18 cellular contexts compared by ENCODE assay signal in genomic region chr18:62834715-62835114, GRCh38.
DNase-seq lines count a peak whose midpoint lies in the region; ATAC-seq, FAIRE-seq and TF ChIP-seq lines count a peak whose summit lies in the region.
"Had no signal": no experiment of that assay in that cellular context is flagged by ENCODE, and none has a peak within 500 bp of the region (broad histone marks: within the 10 kb centered on the region; RNA-seq: fewer than 3 reads in every experiment).

No MANE protein-coding gene starts in this region.

- H3K4me3 Mint-ChIP-seq in WTC11, result no peak overlapping the region
- no peak overlapping the region for H3K4me3 Mint-ChIP-seq in nephron progenitor cell
- H3K4me3 Mint-ChIP-seq: CD4-positive, CD25-positive, alpha-beta regulatory T cell; HFFc6 had no signal

- H2AFZ ChIP-seq in HepG2 (ENCODE audit: low read length), result no peak overlapping the region
- H2AFZ ChIP-seq: GM23248 had no signal

- no TSS peak for BruUV-seq in HepG2 (replicated peaks; lab: Mats Ljungman, UMichigan)

- TF ChIP-seq EP300 in HepG2 (IDR thresholded peaks at IDR 0.05; ENCODE audit: low read depth in 2 of 2, low read length in 2 of 2) (no peak), HepG2 (CRISPR knock-in tag; IDR thresholded peaks at IDR 0.05; ENCODE audit: borderline replicate concordance) (no peak)

- no peak for FAIRE-seq in HepG2 (lab: Jason Lieb, UNC)
- FAIRE-seq: HTR-8/SVneo had no signal

- DNase-seq in HepG2 (ENCODE audit: low spot score), result no peak
- DNase-seq in right lobe of liver, result no peak
- no peak for DNase-seq in WTC11 (ENCODE audit: low spot score)
- DNase-seq in nephron progenitor cell, result no peak
- DNase-seq in prostate gland (ENCODE audit: low spot score), result no peak
- DNase-seq in Peyer's patch, result no peak
- no peak for DNase-seq in NOMO-1 treated with DMSO at 0.1 percent for 48 hours (lab: John Stamatoyannopoulos, UW; ENCODE audit: unreplicated experiment)
- DNase-seq: 8988T; ACHN; CD4-positive, CD25-positive, alpha-beta regulatory T cell; DMS53; GF-D8; GM23248; HFFc6; KG1 had no signal

- H3K36me3 Mint-ChIP-seq in WTC11, result peaks cover 11% of the 10 kb centered on the region
- H3K36me3 Mint-ChIP-seq in nephron progenitor cell (ENCODE audit: low read depth), result peaks cover 50% of the 10 kb centered on the region

- TF ChIP-seq RAD21 in HepG2 (CRISPR knock-in tag; IDR thresholded peaks at IDR 0.05), result no peak

- peaks cover 4 to 22% of the 10 kb centered on the region in 2 experiments; a peak in 3 of 5 replicates for H3K36me3 ChIP-seq in HepG2 (replicated peaks in 1 of 2; ENCODE audit: control insufficient read depth in 1 of 2, insufficient read depth in 2 of 2, low read length in 2 of 2)
- no peaks in the 10 kb centered on the region for H3K36me3 ChIP-seq in right lobe of liver
- H3K36me3 ChIP-seq in prostate gland, result no peaks in the 10 kb centered on the region
- peaks cover 0 to 8% (median 0%) of the 10 kb centered on the region in 3 donors for H3K36me3 ChIP-seq in Peyer's patch
- H3K36me3 ChIP-seq: HAP-1 had no signal

- H3K27ac ChIP-seq in HepG2 (ENCODE audit: extremely low read length, insufficient read depth, low read length), result no peak overlapping the region
- no peak overlapping the region for H3K27ac ChIP-seq in right lobe of liver
- no peak overlapping the region for H3K27ac ChIP-seq in prostate gland
- H3K27ac ChIP-seq in Peyer's patch, result no peak overlapping the region
- H3K27ac ChIP-seq: BLaER1 treated with 17β-estradiol and CSF1 and Interleukin-3, amounts not matched to agents 10 nM and 100 nM; GM23248 had no signal

- no peak for TF ChIP-seq CTCF in HepG2 (CRISPR knock-in tag; IDR thresholded peaks at IDR 0.05)
- no peak for TF ChIP-seq CTCF in right lobe of liver (IDR thresholded peaks at IDR 0.05)
- no peak for TF ChIP-seq CTCF in WTC11 (IDR thresholded peaks at IDR 0.05)
- TF ChIP-seq CTCF in nephron progenitor cell (IDR thresholded peaks at IDR 0.05), result no peak
- TF ChIP-seq CTCF in prostate gland (IDR thresholded peaks at IDR 0.05), result no peak
- no peak for TF ChIP-seq CTCF in Peyer's patch (IDR thresholded peaks at IDR 0.05)

- ATAC-seq in HepG2 (no peak), right lobe of liver (no peak), WTC11 (no peak)

- H3K27me3 ChIP-seq in HepG2 (ENCODE audit: control insufficient read depth in 1 of 2, insufficient read depth in 2 of 2, low read length in 2 of 2), result no peaks in the 10 kb centered on the region
- no peaks in the 10 kb centered on the region for H3K27me3 ChIP-seq in right lobe of liver
- H3K27me3 ChIP-seq in prostate gland (replicated peaks; ENCODE audit: insufficient read depth), result no peaks in the 10 kb centered on the region
- H3K27me3 ChIP-seq in Peyer's patch, result no peaks in the 10 kb centered on the region
- H3K27me3 ChIP-seq: BLaER1 treated with 17β-estradiol and CSF1 and Interleukin-3, amounts not matched to agents 10 nM and 100 nM had no signal

- in situ Hi-C loops in HepG2 (cut with HindIII; ENCODE audit: extremely low pct_ligation_motif_present, low pct_unique_long_range_greater_than_20kb), result no loop called here

- H3K79me2 ChIP-seq in HepG2 (ENCODE audit: insufficient read depth, low read length), result peaks cover 36% of the 10 kb centered on the region

- 89% methylated on average over 4 of the region's 4 CpGs for WGBS in HepG2 (ENCODE audit: low lambda C conversion rate)
- 49% methylated on average over 4 of the region's 4 CpGs for WGBS in right lobe of liver (ENCODE audit: insufficient coverage, low coverage, low lambda C conversion rate, missing lambda C conversion rate)
- 65% methylated on average over 4 of the region's 4 CpGs for WGBS in prostate gland

- TF ChIP-seq POLR2A in HepG2 (IDR thresholded peaks at IDR 0.05; ENCODE audit: insufficient read depth in 1 of 2, low read depth in 2 of 2, low read length in 2 of 2), result no peak
- no peak for TF ChIP-seq POLR2A in right lobe of liver (IDR thresholded peaks at IDR 0.05)
- TF ChIP-seq POLR2A in prostate gland (IDR thresholded peaks at IDR 0.05), result no peak
- no peak for TF ChIP-seq POLR2A in Peyer's patch (IDR thresholded peaks at IDR 0.05)

- CTCF ChIA-PET in HepG2 (lab: Yijun Ruan, JAX; ENCODE audit: low intra/inter-chr PET ratio, low total read pairs), result no interaction called here
- CTCF ChIA-PET in WTC11 (lab: Charles Lee), result no interaction called here

- H3K9me3 ChIP-seq in HepG2 (ENCODE audit: low read length) (no peaks in the 10 kb centered on the region), right lobe of liver (no peaks in the 10 kb centered on the region), prostate gland (no peaks in the 10 kb centered on the region), Peyer's patch (no peaks in the 10 kb centered on the region)
- H3K9me3 ChIP-seq: HAP-1 had no signal

- POLR2A ChIA-PET in HepG2 (lab: Yijun Ruan, JAX) (no interaction called here), WTC11 (lab: Charles Lee) (no interaction called here)

- H3K4me2 ChIP-seq in HepG2 (ENCODE audit: low read depth, low read length), result no peak overlapping the region
- H3K4me2 ChIP-seq: BLaER1 treated with 17β-estradiol and CSF1 and Interleukin-3, amounts not matched to agents 10 nM and 100 nM had no signal

- H3K9ac ChIP-seq in HepG2 (ENCODE audit: insufficient read depth, low read depth, low read length), result no peak overlapping the region
- H3K9ac ChIP-seq: BLaER1 treated with 17β-estradiol and CSF1 and Interleukin-3, amounts not matched to agents 10 nM and 100 nM; GM23248 had no signal

- H3K4me1 Mint-ChIP-seq in WTC11, result peaks cover 81% of the 10 kb centered on the region
- H3K4me1 Mint-ChIP-seq in nephron progenitor cell, result peaks cover 9% of the 10 kb centered on the region

- peak overlapping the region; percentile 88 for H3K27ac Mint-ChIP-seq in WTC11
- H3K27ac Mint-ChIP-seq in nephron progenitor cell, result peak overlapping the region; percentile 25
- H3K27ac Mint-ChIP-seq: CD4-positive, CD25-positive, alpha-beta regulatory T cell; HFFc6 had no signal

- H3K4me3 ChIP-seq in HepG2 (replicated peaks in 1 of 3; ENCODE audit: insufficient read depth in 1 of 3, low read depth in 2 of 3, low read length in 3 of 3) (no peak overlapping the region), right lobe of liver (no peak overlapping the region), prostate gland (no peak overlapping the region), Peyer's patch (no peak overlapping the region)
- H3K4me3 ChIP-seq: BLaER1 treated with 17β-estradiol and CSF1 and Interleukin-3, amounts not matched to agents 10 nM and 100 nM; GM23248; HAP-1 had no signal

- H3K27me3 Mint-ChIP-seq in WTC11 (ENCODE audit: low read depth) (no peaks in the 10 kb centered on the region), nephron progenitor cell (ENCODE audit: low read depth, poor library complexity) (no peaks in the 10 kb centered on the region)
- H3K27me3 Mint-ChIP-seq: CD4-positive, CD25-positive, alpha-beta regulatory T cell had no signal

- H3K9me3 Mint-ChIP-seq in WTC11 (no peaks in the 10 kb centered on the region), nephron progenitor cell (no peaks in the 10 kb centered on the region)
- H3K9me3 Mint-ChIP-seq: CD4-positive, CD25-positive, alpha-beta regulatory T cell; HFFc6 had no signal

- intact Hi-C loops in HepG2 (cut with micrococcal nuclease; ENCODE audit: unreplicated experiment) (no loop called here), right lobe of liver (cut with DNase I) (no loop called here), prostate gland (cut with DNase I) (no loop called here)

- H3K4me1 ChIP-seq in HepG2 (ENCODE audit: insufficient read depth, low read length) (no peaks in the 10 kb centered on the region), right lobe of liver (peaks cover 0 to 14% (median 0%) of the 10 kb centered on the region in 4 donors), prostate gland (replicated peaks) (no peaks in the 10 kb centered on the region), Peyer's patch (peaks cover 0 to 7% (median 0%) of the 10 kb centered on the region in 4 donors)

- no peaks in the 10 kb centered on the region for H4K20me1 ChIP-seq in HepG2 (ENCODE audit: insufficient read depth, low read length)

TF ChIP-seq in HepG2, 621 proteins besides CTCF, POLR2A, EP300 and RAD21:
- TF ChIP-seq KAT2B (IDR thresholded peaks at IDR 0.05; ENCODE audit: borderline replicate concordance, low read depth, low read length), result peak; percentile 65; the same call in 1 of the 2 replicates
- TF ChIP-seq MAFF (IDR thresholded peaks at IDR 0.05; ENCODE audit: low read depth, low read length), result 0 out of 2 replicates have a peak, but pooled peaks have one; percentile 10
- TF ChIP-seq SP2 (CRISPR knock-in tag; IDR thresholded peaks at IDR 0.05), result no peak
- TF ChIP-seq MAFK (conservative IDR thresholded peaks at IDR 0.05 in 1 of 2, IDR thresholded peaks at IDR 0.05 in 1 of 2; ENCODE audit: low read length in 2 of 2), result peak; percentile 47 to 53; a peak in 3 of 4 replicates
TF ChIP-seq in HepG2: peak in this region for 3.

TF ChIP-seq in WTC11, 78 proteins besides CTCF, POLR2A, EP300 and RAD21 (continues in another document):
- TF ChIP-seq, protein P1, sequence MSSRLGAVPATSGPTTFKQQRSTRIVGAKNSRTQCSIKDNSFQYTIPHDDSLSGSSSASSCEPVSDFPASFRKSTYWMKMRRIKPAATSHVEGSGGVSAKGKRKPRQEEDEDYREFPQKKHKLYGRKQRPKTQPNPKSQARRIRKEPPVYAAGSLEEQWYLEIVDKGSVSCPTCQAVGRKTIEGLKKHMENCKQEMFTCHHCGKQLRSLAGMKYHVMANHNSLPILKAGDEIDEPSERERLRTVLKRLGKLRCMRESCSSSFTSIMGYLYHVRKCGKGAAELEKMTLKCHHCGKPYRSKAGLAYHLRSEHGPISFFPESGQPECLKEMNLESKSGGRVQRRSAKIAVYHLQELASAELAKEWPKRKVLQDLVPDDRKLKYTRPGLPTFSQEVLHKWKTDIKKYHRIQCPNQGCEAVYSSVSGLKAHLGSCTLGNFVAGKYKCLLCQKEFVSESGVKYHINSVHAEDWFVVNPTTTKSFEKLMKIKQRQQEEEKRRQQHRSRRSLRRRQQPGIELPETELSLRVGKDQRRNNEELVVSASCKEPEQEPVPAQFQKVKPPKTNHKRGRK (CRISPR knock-in tag; IDR thresholded peaks at IDR 0.05; ENCODE audit: borderline replicate concordance), result no peak
- TF ChIP-seq ZSCAN18 (CRISPR knock-in tag; IDR thresholded peaks at IDR 0.05), result no peak
- TF ChIP-seq ZBTB21 (CRISPR knock-in tag; IDR thresholded peaks at IDR 0.05; ENCODE audit: borderline replicate concordance), result no peak
- no peak for TF ChIP-seq IRF2 (CRISPR knock-in tag; IDR thresholded peaks at IDR 0.05; ENCODE audit: borderline replicate concordance, low read depth)
- no peak for TF ChIP-seq FOXJ3 (CRISPR knock-in tag; IDR thresholded peaks at IDR 0.05; ENCODE audit: borderline replicate concordance)
